In genomic region chr3:148600902-148601765, GRCh38 we compare ENCODE assay signal across 15 cellular contexts.
DNase-seq lines count a peak whose midpoint lies in the region; ATAC-seq, FAIRE-seq and TF ChIP-seq lines count a peak whose summit lies in the region.
"Had no signal": no experiment of that assay in that cellular context is flagged by ENCODE, and none has a peak within 500 bp of the region (broad histone marks: within the 10 kb centered on the region; RNA-seq: fewer than 3 reads in every experiment).

No MANE protein-coding gene starts in this region.

- no peak overlapping the region for H3K18ac ChIP-seq in H1 (ENCODE audit: extremely low read depth, low read length)

- H2AFZ ChIP-seq in H1 (ENCODE audit: low read length) = no peak overlapping the region

- H3K56ac ChIP-seq in H1 (replicated peaks; ENCODE audit: insufficient read length, low read depth, low read length) = no peak overlapping the region

- no peak overlapping the region for H3K4me2 ChIP-seq in H1 (ENCODE audit: insufficient read depth in 1 of 2, low read depth in 2 of 2, low read length in 2 of 2)

- no peak overlapping the region for H2BK15ac ChIP-seq in H1 (ENCODE audit: low read length)

- BruUV-seq in Calu3 (replicated peaks; lab: Mats Ljungman, UMichigan) = no TSS peak

- no peak overlapping the region for H4K91ac ChIP-seq in H1 (replicated peaks; ENCODE audit: insufficient read length, low read length)

- H2AK5ac ChIP-seq in H1 (ENCODE audit: low read depth, low read length) = no peak overlapping the region

- TF ChIP-seq RAD21 in H1 (IDR thresholded peaks at IDR 0.05 in 1 of 2, conservative IDR thresholded peaks at IDR 0.05 in 1 of 2; ENCODE audit: low read depth in 2 of 2, low read length in 2 of 2) = no peak

- no peak overlapping the region for H3K23ac ChIP-seq in H1 (ENCODE audit: insufficient read length)

- no peaks in the 10 kb centered on the region for H3K79me2 ChIP-seq in H1 (ENCODE audit: control insufficient read depth in 1 of 2, insufficient read depth in 2 of 2, low read length in 2 of 2)

- no peaks in the 10 kb centered on the region for H4K20me1 ChIP-seq in H1 (replicated peaks in 1 of 2; ENCODE audit: control insufficient read depth in 1 of 2, insufficient read depth in 2 of 2, low read length in 2 of 2)

- TF ChIP-seq EP300 in H1 (IDR thresholded peaks at IDR 0.05; ENCODE audit: borderline replicate concordance in 1 of 2, low read depth in 2 of 2, low read length in 2 of 2) = no peak

- H4K5ac ChIP-seq in H1 (ENCODE audit: insufficient read length, low read depth, low read length) = no peak overlapping the region

- H3K4me1 Mint-ChIP-seq in Calu3 (ENCODE audit: low read depth, unreplicated experiment) = peaks cover 38% of the 10 kb centered on the region
- H3K4me1 Mint-ChIP-seq in stimulated activated effector memory CD8-positive, alpha-beta T cell treated with anti-CD3 and anti-CD28 coated beads, Interleukin-12 subunit alpha, Interleukin-12 subunit beta, amount 100 ng/mL, for 72 hours = no peaks in the 10 kb centered on the region
- H3K4me1 Mint-ChIP-seq: neural crest cell; stimulated activated memory B cell treated with anti-CD40 and anti-IgM and Interleukin-4, amounts not matched to agents 10 μg/mL and 1 μg/mL and 100 μg/mL, for 72 hours had no signal

- H3K27me3 Mint-ChIP-seq in Calu3 (ENCODE audit: unreplicated experiment) = no peaks in the 10 kb centered on the region
- H3K27me3 Mint-ChIP-seq: stimulated activated memory B cell treated with anti-CD40 and anti-IgM and Interleukin-4, amounts not matched to agents 10 μg/mL and 1 μg/mL and 100 μg/mL, for 72 hours had no signal

- POLR2A ChIA-PET in H1 (lab: Charles Lee; ENCODE audit: partially characterized antibody) = no interaction called here

- no peaks in the 10 kb centered on the region for H3K27me3 ChIP-seq in H1 (replicated peaks in 1 of 4; ENCODE audit: control insufficient read depth in 3 of 4, extremely low read depth in 1 of 4, insufficient read depth in 3 of 4, low read length in 3 of 4)
- H3K27me3 ChIP-seq: dorsolateral prefrontal cortex had no signal

- no peak overlapping the region for H2BK20ac ChIP-seq in H1 (ENCODE audit: low read length)

- H3K9me3 ChIP-seq in H1 (ENCODE audit: insufficient read depth in 2 of 2, low read depth in 1 of 2, low read length in 1 of 2) = no peaks in the 10 kb centered on the region

- H3K4me3 Mint-ChIP-seq in Calu3 (ENCODE audit: low read depth, unreplicated experiment) = peak overlapping the region; percentile 36
- H3K4me3 Mint-ChIP-seq in stimulated activated effector memory CD8-positive, alpha-beta T cell treated with anti-CD3 and anti-CD28 coated beads, Interleukin-12 subunit alpha, Interleukin-12 subunit beta, amount 100 ng/mL, for 72 hours = no peak overlapping the region
- H3K4me3 Mint-ChIP-seq: neural crest cell; stimulated activated memory B cell treated with anti-CD40 and anti-IgM and Interleukin-4, amounts not matched to agents 10 μg/mL and 1 μg/mL and 100 μg/mL, for 72 hours had no signal

- peaks cover 10% of the 10 kb centered on the region for H3K36me3 Mint-ChIP-seq in Calu3 (ENCODE audit: insufficient read depth, unreplicated experiment)
- no peaks in the 10 kb centered on the region for H3K36me3 Mint-ChIP-seq in stimulated activated effector memory CD8-positive, alpha-beta T cell treated with anti-CD3 and anti-CD28 coated beads, Interleukin-12 subunit alpha, Interleukin-12 subunit beta, amount 100 ng/mL, for 72 hours
- H3K36me3 Mint-ChIP-seq: stimulated activated memory B cell treated with anti-CD40 and anti-IgM and Interleukin-4, amounts not matched to agents 10 μg/mL and 1 μg/mL and 100 μg/mL, for 72 hours had no signal

- intact Hi-C loops in Calu3 (cut with micrococcal nuclease; ENCODE audit: unreplicated experiment) = no loop called here

- 92% methylated on average over 4 of the region's 4 CpGs; no CpG with 5 or more reads in 1 of the 2 experiments for WGBS in H1 (ENCODE audit: extremely low coverage in 1 of 2, insufficient coverage in 1 of 2, insufficient read length in 1 of 2, insufficient replicate concordance in 2 of 2, low coverage in 1 of 2, low lambda C conversion rate in 2 of 2, missing lambda C conversion rate in 1 of 2), 2 experiments

- DNase-seq in Calu3 (peak; percentile 80), NCI-H510A (lab: John Stamatoyannopoulos, UW) (peak; percentile 10), H1 (ENCODE audit: low read depth in 1 of 2, low spot score in 2 of 2) (no peak), mucosa of gallbladder (ENCODE audit: low spot score) (peak; percentile 79), GM03348 (ENCODE audit: low spot score) (no peak), GF-D8 (lab: John Stamatoyannopoulos, UW) (no peak)
- DNase-seq in stimulated activated effector memory CD8-positive, alpha-beta T cell treated with anti-CD3 and anti-CD28 coated beads, Interleukin-12 subunit alpha, Interleukin-12 subunit beta, amount 100 ng/mL, for 72 hours (ENCODE audit: low spot score in 2 of 2) = no peak
- DNase-seq: aorta, dorsolateral prefrontal cortex, MV-4-11, NCI-H226 had no signal

- H3K23me2 ChIP-seq in H1 (ENCODE audit: low read depth, low read length) = no peaks in the 10 kb centered on the region

- CTCF ChIA-PET in Calu3 (lab: Charles Lee) = interaction anchor here (0.9 to 2.6 kb wide), 4 partner anchors 9 to 16 kb away, joined by 3 to 7 read pairs (median 4); no protein-coding TSS in a partner anchor
- CTCF ChIA-PET in H1 (lab: Charles Lee; ENCODE audit: partially characterized antibody) = no interaction called here

- ATAC-seq in stimulated activated effector memory CD8-positive, alpha-beta T cell treated with anti-CD3 and anti-CD28 coated beads, Interleukin-12 subunit alpha, Interleukin-12 subunit beta, amount 100 ng/mL, for 72 hours = no peak
- no peak for ATAC-seq in HG03354 (IDR thresholded peaks at IDR 0.05; ENCODE audit: poor library complexity, severe bottlenecking, unreplicated experiment)
- ATAC-seq: stimulated activated memory B cell treated with anti-CD40 and anti-IgM and Interleukin-4, amounts not matched to agents 10 μg/mL and 1 μg/mL and 100 μg/mL, for 72 hours had no signal

- H3K14ac ChIP-seq in H1 (ENCODE audit: insufficient read length) = no peak overlapping the region

- no peaks in the 10 kb centered on the region for H3K9me3 Mint-ChIP-seq in Calu3 (ENCODE audit: low read depth, unreplicated experiment)
- peaks cover 7% of the 10 kb centered on the region for H3K9me3 Mint-ChIP-seq in stimulated activated effector memory CD8-positive, alpha-beta T cell treated with anti-CD3 and anti-CD28 coated beads, Interleukin-12 subunit alpha, Interleukin-12 subunit beta, amount 100 ng/mL, for 72 hours
- H3K9me3 Mint-ChIP-seq: stimulated activated memory B cell treated with anti-CD40 and anti-IgM and Interleukin-4, amounts not matched to agents 10 μg/mL and 1 μg/mL and 100 μg/mL, for 72 hours had no signal

- no peak overlapping the region for H2BK12ac ChIP-seq in H1 (ENCODE audit: low read depth, low read length)

- no peak overlapping the region for H3K4me3 ChIP-seq in H1 (ENCODE audit: extremely low read depth in 1 of 4, insufficient read depth in 2 of 4, low read depth in 3 of 4, low read length in 4 of 4)
- H3K4me3 ChIP-seq: dorsolateral prefrontal cortex, lung had no signal

- FAIRE-seq in H1 (lab: Jason Lieb, UNC) = no peak

- H3K27ac ChIP-seq in H1 (ENCODE audit: low read depth, low read length) = 0 out of 2 replicates have a peak overlapping the region, but pooled peaks have one; percentile 15
- H3K27ac ChIP-seq: dorsolateral prefrontal cortex had no signal

- H3K36me3 ChIP-seq in H1 (ENCODE audit: control insufficient read depth in 2 of 4, insufficient read depth in 4 of 4, low read length in 3 of 4) = no peaks in the 10 kb centered on the region

- H3K27ac Mint-ChIP-seq in Calu3 (ENCODE audit: unreplicated experiment) = peak overlapping the region; percentile 66
- no peak overlapping the region for H3K27ac Mint-ChIP-seq in stimulated activated effector memory CD8-positive, alpha-beta T cell treated with anti-CD3 and anti-CD28 coated beads, Interleukin-12 subunit alpha, Interleukin-12 subunit beta, amount 100 ng/mL, for 72 hours
- H3K27ac Mint-ChIP-seq: stimulated activated memory B cell treated with anti-CD40 and anti-IgM and Interleukin-4, amounts not matched to agents 10 μg/mL and 1 μg/mL and 100 μg/mL, for 72 hours had no signal

- H3K79me1 ChIP-seq in H1 (ENCODE audit: low read depth, low read length) = no peaks in the 10 kb centered on the region

- no peak overlapping the region for H2BK120ac ChIP-seq in H1 (replicated peaks; ENCODE audit: low read depth, low read length)

- no peak overlapping the region for H3K9ac ChIP-seq in H1 (replicated peaks in 1 of 4; ENCODE audit: extremely low read depth in 1 of 4, low read depth in 3 of 4, low read length in 3 of 4)

- no peak for TF ChIP-seq POLR2A in H1 (IDR thresholded peaks at IDR 0.05; ENCODE audit: control extremely low read depth in 1 of 2, low read depth in 2 of 2, low read length in 2 of 2)

- H4K8ac ChIP-seq in H1 (ENCODE audit: extremely low read depth, insufficient read depth, low read length) = no peak overlapping the region

- TF ChIP-seq CTCF in Calu3 (IDR thresholded peaks at IDR 0.05; ENCODE audit: unreplicated experiment) (no peak), H1 (IDR thresholded peaks at IDR 0.05; ENCODE audit: control extremely low read depth in 1 of 3, insufficient read depth in 1 of 3, low read depth in 1 of 3, low read length in 3 of 3) (no peak)

- no peaks in the 10 kb centered on the region for H3K4me1 ChIP-seq in H1 (replicated peaks in 1 of 4; ENCODE audit: control insufficient read depth in 3 of 4, insufficient read depth in 4 of 4, low read length in 3 of 4)

- H2BK5ac ChIP-seq in H1 (ENCODE audit: low read depth, low read length) = no peak overlapping the region

- H3K4ac ChIP-seq in H1 (replicated peaks; ENCODE audit: insufficient read length, low read depth, low read length) = no peak overlapping the region

TF ChIP-seq in H1, 55 proteins besides CTCF, POLR2A, EP300 and RAD21 (continues in another document):
- no peak for TF ChIP-seq RXRA (IDR thresholded peaks at IDR 0.05; ENCODE audit: insufficient read depth, low read depth, low read length)
- no peak for TF ChIP-seq CHD1 (IDR thresholded peaks at IDR 0.05; ENCODE audit: low read depth, low read length)
- no peak for TF ChIP-seq GTF2F1 (IDR thresholded peaks at IDR 0.05; ENCODE audit: borderline replicate concordance, low read depth, low read length)
- no peak for TF ChIP-seq RFX5 (IDR thresholded peaks at IDR 0.05; ENCODE audit: borderline replicate concordance, low read depth, low read length)
- no peak for TF ChIP-seq NANOG (IDR thresholded peaks at IDR 0.05; ENCODE audit: insufficient read depth, low read depth, low read length, poor library complexity, severe bottlenecking)
- no peak for TF ChIP-seq ZNF274 (IDR thresholded peaks at IDR 0.05; ENCODE audit: borderline replicate concordance, extremely low read depth, low read length)
- TF ChIP-seq SP4 (IDR thresholded peaks at IDR 0.05; ENCODE audit: low read length) = no peak
- TF ChIP-seq TCF12 (IDR thresholded peaks at IDR 0.05; ENCODE audit: low read depth, low read length) = no peak
- TF ChIP-seq JUND (IDR thresholded peaks at IDR 0.05; ENCODE audit: low read length) = no peak
- TF ChIP-seq SUZ12 (IDR thresholded peaks at IDR 0.05; ENCODE audit: low read length) = no peak
- no peak for TF ChIP-seq EGR1 (IDR thresholded peaks at IDR 0.05; ENCODE audit: borderline replicate concordance, low read depth, low read length)
- no peak for TF ChIP-seq SP2 (IDR thresholded peaks at IDR 0.05; ENCODE audit: low read length)

Comparison
In these comparisons a context has a peak if more than half of its experiments do, and no peak if none do; other contexts are left out.
1. DNase-seq: peak in Calu3 (single experiment), NCI-H510A (single experiment) and mucosa of gallbladder (single experiment); none in H1 (0 of 2), stimulated activated effector memory CD8-positive, alpha-beta T cell treated with anti-CD3 and anti-CD28 coated beads, Interleukin-12 subunit alpha, Interleukin-12 subunit beta, amount 100 ng/mL, for 72 hours (0 of 2), GM03348 (single experiment) and GF-D8 (single experiment).